ENCODE assay signal across 1 cellular context in genomic region chr17:46795379-46795952, GRCh38.
TF ChIP-seq lines count a peak whose summit lies in the region.

No MANE protein-coding gene starts in this region.

TF ChIP-seq in HEK293, 187 proteins besides CTCF, POLR2A, EP300 and RAD21 (continued from another document and continues in another):
- no peak for TF ChIP-seq ZBTB6 (tag by site-specific recombination; IDR thresholded peaks at IDR 0.05)
- TF ChIP-seq ZNF148 (tag by site-specific recombination; IDR thresholded peaks at IDR 0.05; ENCODE audit: borderline replicate concordance), result no peak
- no peak for TF ChIP-seq ZNF558 (tag by site-specific recombination; IDR thresholded peaks at IDR 0.05)
- no peak for TF ChIP-seq ZNF26 (tag by site-specific recombination; IDR thresholded peaks at IDR 0.05)
- TF ChIP-seq YY1 (tag by site-specific recombination; IDR thresholded peaks at IDR 0.05), result no peak
- no peak for TF ChIP-seq ZNF791 (tag by site-specific recombination; IDR thresholded peaks at IDR 0.05)
- TF ChIP-seq ZNF394 (tag by site-specific recombination; IDR thresholded peaks at IDR 0.05; ENCODE audit: borderline replicate concordance), result no peak
- TF ChIP-seq ZNF362 (tag by site-specific recombination; IDR thresholded peaks at IDR 0.05), result no peak
- no peak for TF ChIP-seq ZFP69B (tag by site-specific recombination; IDR thresholded peaks at IDR 0.05)
- TF ChIP-seq ZNF114 (tag by site-specific recombination; IDR thresholded peaks at IDR 0.05), result no peak
- TF ChIP-seq ZSCAN18 (tag by site-specific recombination; IDR thresholded peaks at IDR 0.05), result no peak
- TF ChIP-seq ZNF600 (tag by site-specific recombination; IDR thresholded peaks at IDR 0.05), result peak; percentile 95
- no peak for TF ChIP-seq ZNF776 (tag by site-specific recombination; IDR thresholded peaks at IDR 0.05; ENCODE audit: borderline replicate concordance)
- no peak for TF ChIP-seq ZBTB10 (tag by site-specific recombination; IDR thresholded peaks at IDR 0.05)
- TF ChIP-seq ZNF837 (tag by site-specific recombination; IDR thresholded peaks at IDR 0.05), result no peak
- no peak for TF ChIP-seq MYNN (tag by site-specific recombination; IDR thresholded peaks at IDR 0.05; ENCODE audit: borderline replicate concordance)
- TF ChIP-seq SP2 (tag by site-specific recombination; IDR thresholded peaks at IDR 0.05), result no peak
- no peak for TF ChIP-seq RBAK (tag by site-specific recombination; IDR thresholded peaks at IDR 0.05)
- no peak for TF ChIP-seq BCL11B (tag by site-specific recombination; IDR thresholded peaks at IDR 0.05; ENCODE audit: low read depth)
- no peak for TF ChIP-seq KLF16 (tag by site-specific recombination; IDR thresholded peaks at IDR 0.05)
- no peak for TF ChIP-seq ZSCAN23 (tag by site-specific recombination; IDR thresholded peaks at IDR 0.05)
- TF ChIP-seq PRDM4 (tag by site-specific recombination; IDR thresholded peaks at IDR 0.05), result no peak
- no peak for TF ChIP-seq ZNF488 (tag by site-specific recombination; IDR thresholded peaks at IDR 0.05)
- TF ChIP-seq WT1 (tag by site-specific recombination; IDR thresholded peaks at IDR 0.05), result no peak
- no peak for TF ChIP-seq ZNF621 (tag by site-specific recombination; IDR thresholded peaks at IDR 0.05)
- TF ChIP-seq ZNF510 (tag by site-specific recombination; IDR thresholded peaks at IDR 0.05; ENCODE audit: insufficient replicate concordance), result no peak
- TF ChIP-seq SP7 (tag by site-specific recombination; IDR thresholded peaks at IDR 0.05), result peak; percentile 45; the same call in 1 of the 2 replicates
- TF ChIP-seq SCRT2 (tag by site-specific recombination; IDR thresholded peaks at IDR 0.05), result peak; percentile 63
- no peak for TF ChIP-seq MZF1 (tag by site-specific recombination; IDR thresholded peaks at IDR 0.05; ENCODE audit: borderline replicate concordance)
- TF ChIP-seq TCF7L2 (IDR thresholded peaks at IDR 0.05; ENCODE audit: borderline replicate concordance, low read depth, low read length), result no peak
- TF ChIP-seq ZNF280D (tag by site-specific recombination; IDR thresholded peaks at IDR 0.05), result no peak
- no peak for TF ChIP-seq ZNF211 (tag by site-specific recombination; IDR thresholded peaks at IDR 0.05; ENCODE audit: low read depth)
- no peak for TF ChIP-seq ZBTB49 (tag by site-specific recombination; IDR thresholded peaks at IDR 0.05; ENCODE audit: low read depth)
- TF ChIP-seq ZNF555 (tag by site-specific recombination; conservative IDR thresholded peaks at IDR 0.05), result no peak
- no peak for TF ChIP-seq ZNF302 (tag by site-specific recombination; IDR thresholded peaks at IDR 0.05; ENCODE audit: low read depth)
- peak; percentile 62; the same call in 1 of the 2 replicates for TF ChIP-seq ZNF660 (tag by site-specific recombination; IDR thresholded peaks at IDR 0.05)
- TF ChIP-seq ZNF398 (tag by site-specific recombination; IDR thresholded peaks at IDR 0.05), result no peak
- no peak for TF ChIP-seq ZBTB7A (tag by site-specific recombination; IDR thresholded peaks at IDR 0.05; ENCODE audit: low read depth)
